1 cellular context compared by ENCODE assay signal in genomic region chr12:6816598-6816997, GRCh38.
TF ChIP-seq lines count a peak whose summit lies in the region.

No MANE protein-coding gene starts in this region.

TF ChIP-seq in HEK293, 187 proteins besides CTCF, POLR2A, EP300 and RAD21:
- TF ChIP-seq ZNF692 (tag by site-specific recombination; IDR thresholded peaks at IDR 0.05) (0 out of 2 replicates have a peak, but pooled peaks have one; percentile 43), ELK4 (IDR thresholded peaks at IDR 0.05; ENCODE audit: borderline replicate concordance, low read depth, low read length) (no peak)
